Comparison of ENCODE assay signal across 10 cellular contexts in genomic region chr11:76666408-76666807, GRCh38. TPM values are rescaled to one million over a fixed set of nuclear protein-coding genes. Genes with fewer than 3 reads are reported as not detected.
DNase-seq lines count a peak whose midpoint lies in the region; ATAC-seq and TF ChIP-seq lines count a peak whose summit lies in the region.
"Had no signal": no experiment of that assay in that cellular context is flagged by ENCODE, and none has a peak within 500 bp of the region (broad histone marks: within the 10 kb centered on the region; RNA-seq: fewer than 3 reads in every experiment).

No MANE protein-coding gene starts in this region.

- H3K36me3 Mint-ChIP-seq in activated naive CD4-positive, alpha-beta T cell treated with anti-CD3 and anti-CD28 coated beads for 36 hours (ENCODE audit: low read depth): no peaks in the 10 kb centered on the region
- H3K36me3 Mint-ChIP-seq in activated CD4-positive, alpha-beta memory T cell treated with anti-CD3 and anti-CD28 coated beads for 36 hours: peaks cover 1% of the 10 kb centered on the region

- DNase-seq in activated CD8-positive, alpha-beta memory T cell treated with anti-CD3 and anti-CD28 coated beads, Interleukin-2, amount 50 U/mL, for 4 hours: peak; percentile 10
- DNase-seq in activated CD8-positive, alpha-beta memory T cell treated with anti-CD3 and anti-CD28 coated beads for 24 hours: no peak
- DNase-seq in WERI-Rb-1 (peak; percentile 59), left colon (no peak), upper lobe of left lung (peak in 1 of 2 donors; percentile 71)
- DNase-seq in activated naive CD4-positive, alpha-beta T cell treated with anti-CD3 and anti-CD28 coated beads for 36 hours: no peak
- no peak for DNase-seq in activated CD4-positive, alpha-beta memory T cell treated with anti-CD3 and anti-CD28 coated beads for 36 hours
- DNase-seq: activated CD4-positive, alpha-beta T cell treated with anti-CD3 and anti-CD28 coated beads for 4 hours had no signal

- TF ChIP-seq EP300 in upper lobe of left lung (IDR thresholded peaks at IDR 0.05): no peak

- H3K4me1 ChIP-seq in upper lobe of left lung: peaks cover 23 to 47% (median 40%) of the 10 kb centered on the region in 4 donors

- H3K27ac Mint-ChIP-seq in activated naive CD4-positive, alpha-beta T cell treated with anti-CD3 and anti-CD28 coated beads for 36 hours: no peak overlapping the region
- no peak overlapping the region for H3K27ac Mint-ChIP-seq in activated CD4-positive, alpha-beta memory T cell treated with anti-CD3 and anti-CD28 coated beads for 36 hours

- peaks cover 23% of the 10 kb centered on the region for H3K27me3 Mint-ChIP-seq in activated naive CD4-positive, alpha-beta T cell treated with anti-CD3 and anti-CD28 coated beads for 36 hours (ENCODE audit: low read depth)
- H3K27me3 Mint-ChIP-seq in activated CD4-positive, alpha-beta memory T cell treated with anti-CD3 and anti-CD28 coated beads for 36 hours: peaks cover 18% of the 10 kb centered on the region

- 13 to 47% methylated on average over 6 to 7 of the region's 7 CpGs for WGBS in upper lobe of left lung, 2 donors

- H3K36me3 ChIP-seq in WERI-Rb-1 (no peaks in the 10 kb centered on the region), upper lobe of left lung (peaks cover 0 to 32% (median 3%) of the 10 kb centered on the region in 4 donors)

- H3K27me3 ChIP-seq in WERI-Rb-1 (ENCODE audit: insufficient read depth, low read depth, severe bottlenecking) (no peaks in the 10 kb centered on the region), upper lobe of left lung (peaks cover 0 to 8% (median 4%) of the 10 kb centered on the region in 4 donors)

- no peak overlapping the region for H3K4me3 ChIP-seq in WERI-Rb-1 (ENCODE audit: low read depth, low read length)
- peak overlapping the region in 3 of 4 donors; percentile 41 to 62 (median 59) for H3K4me3 ChIP-seq in upper lobe of left lung

- intact Hi-C loops in left colon (cut with DNase I, micrococcal nuclease): no loop called here
- intact Hi-C loops in activated naive CD4-positive, alpha-beta T cell treated with anti-CD3 and anti-CD28 coated beads for 36 hours (cut with micrococcal nuclease): loop anchor here (5.0 kb wide), 1 partner anchor 69 kb away; no protein-coding TSS in a partner anchor
- intact Hi-C loops in activated CD4-positive, alpha-beta memory T cell treated with anti-CD3 and anti-CD28 coated beads for 36 hours (cut with micrococcal nuclease): loop anchor here (1.0 kb wide), 1 partner anchor 38 kb away; no protein-coding TSS in a partner anchor

- POLR2A ChIA-PET in activated CD4-positive, alpha-beta memory T cell treated with anti-CD3 and anti-CD28 coated beads for 36 hours (lab: Charles Lee): no interaction called here

- H3K27ac ChIP-seq in WERI-Rb-1 (no peak overlapping the region), upper lobe of left lung (peak overlapping the region; percentile 82 to 91 (median 86))

- no peak for TF ChIP-seq CTCF in WERI-Rb-1 (IDR thresholded peaks at IDR 0.05; ENCODE audit: low read depth, low read length)
- TF ChIP-seq CTCF in upper lobe of left lung (IDR thresholded peaks at IDR 0.05): no peak

- ATAC-seq in left colon: peak; percentile 27
- ATAC-seq in upper lobe of left lung (ENCODE audit: low FRiP score in 2 of 2): no peak
- no peak for ATAC-seq in HG02885 (IDR thresholded peaks at IDR 0.05; ENCODE audit: poor library complexity, unreplicated experiment)

- H3K4me1 Mint-ChIP-seq in activated naive CD4-positive, alpha-beta T cell treated with anti-CD3 and anti-CD28 coated beads for 36 hours (ENCODE audit: low read depth): peaks cover 14% of the 10 kb centered on the region
- H3K4me1 Mint-ChIP-seq in activated CD4-positive, alpha-beta memory T cell treated with anti-CD3 and anti-CD28 coated beads for 36 hours (ENCODE audit: low read depth): peaks cover 21% of the 10 kb centered on the region

- CTCF ChIA-PET in activated naive CD4-positive, alpha-beta T cell treated with anti-CD3 and anti-CD28 coated beads for 36 hours (lab: Charles Lee): no interaction called here
- CTCF ChIA-PET in activated CD4-positive, alpha-beta memory T cell treated with anti-CD3 and anti-CD28 coated beads for 36 hours (lab: Charles Lee): no interaction called here

- no peak for TF ChIP-seq POLR2A in upper lobe of left lung (IDR thresholded peaks at IDR 0.05)

- no peaks in the 10 kb centered on the region for H3K9me3 Mint-ChIP-seq in activated naive CD4-positive, alpha-beta T cell treated with anti-CD3 and anti-CD28 coated beads for 36 hours
- H3K9me3 Mint-ChIP-seq in activated CD4-positive, alpha-beta memory T cell treated with anti-CD3 and anti-CD28 coated beads for 36 hours: no peaks in the 10 kb centered on the region

- no peak overlapping the region for H3K4me3 Mint-ChIP-seq in activated naive CD4-positive, alpha-beta T cell treated with anti-CD3 and anti-CD28 coated beads for 36 hours
- H3K4me3 Mint-ChIP-seq in activated CD4-positive, alpha-beta memory T cell treated with anti-CD3 and anti-CD28 coated beads for 36 hours: no peak overlapping the region

- H3K9me3 ChIP-seq in WERI-Rb-1 (ENCODE audit: severe bottlenecking) (no peaks in the 10 kb centered on the region), upper lobe of left lung (no peaks in the 10 kb centered on the region)

RNA-seq across cellular contexts. Expression of gene LRRC32, which starts 4.1 kb away (rescaled TPM):
- 10 to 100 TPM; 12.5 to 15.6 TPM for total RNA-seq in left colon
- total RNA-seq in upper lobe of left lung: 100 to 1,000 TPM in 1 of 6 donors, 10 to 100 TPM in 5; 41.3 to 118 (median 60.3) TPM
- total RNA-seq in activated naive CD4-positive, alpha-beta T cell treated with anti-CD3 and anti-CD28 coated beads for 36 hours: 1 to 10 TPM; 2.5 to 3.0 TPM
- total RNA-seq in activated CD4-positive, alpha-beta memory T cell treated with anti-CD3 and anti-CD28 coated beads for 36 hours: 10 to 100 TPM; 11.2 to 12.3 TPM
- total RNA-seq: A673 had no signal

Comparison
In these comparisons a context has a peak if more than half of its experiments do, and no peak if none do; other contexts are left out.
1. DNase-seq: peak in activated CD8-positive, alpha-beta memory T cell treated with anti-CD3 and anti-CD28 coated beads, Interleukin-2, amount 50 U/mL, for 4 hours (single experiment) and WERI-Rb-1 (single experiment); none in activated CD8-positive, alpha-beta memory T cell treated with anti-CD3 and anti-CD28 coated beads for 24 hours (single experiment), left colon (0 of 2), activated naive CD4-positive, alpha-beta T cell treated with anti-CD3 and anti-CD28 coated beads for 36 hours (single experiment) and activated CD4-positive, alpha-beta memory T cell treated with anti-CD3 and anti-CD28 coated beads for 36 hours (single experiment).
2. intact Hi-C loops: an anchor here in activated naive CD4-positive, alpha-beta T cell treated with anti-CD3 and anti-CD28 coated beads for 36 hours (5.0 kb wide) and activated CD4-positive, alpha-beta memory T cell treated with anti-CD3 and anti-CD28 coated beads for 36 hours (1.0 kb wide); none called in left colon.